ENCODE assay signal across 7 cellular contexts in genomic region chr7:20330176-20330796, GRCh38. TPM values are rescaled to one million over a fixed set of nuclear protein-coding genes. Genes with fewer than 3 reads are reported as not detected.
DNase-seq lines count a peak whose midpoint lies in the region; FAIRE-seq and TF ChIP-seq lines count a peak whose summit lies in the region.

No MANE protein-coding gene starts in this region.

- H3K4me1 ChIP-seq in kidney (ENCODE audit: control insufficient read depth in 1 of 2, insufficient read depth in 1 of 2, low read depth in 1 of 2, low read length in 2 of 2) (peaks cover 0 to 2% of the 10 kb centered on the region in 2 donors), spleen (peaks cover 0 to 33% (median 24%) of the 10 kb centered on the region in 6 donors)

- TF ChIP-seq CTCF in GM12865 (IDR thresholded peaks at IDR 0.05; ENCODE audit: insufficient read depth, low read depth, low read length, missing control alignments) (no peak), kidney (IDR thresholded peaks at IDR 0.05; ENCODE audit: borderline replicate concordance, extremely low read depth, insufficient read depth) (no peak), spleen (IDR thresholded peaks at IDR 0.05 in 8 of 11, conservative IDR thresholded peaks at IDR 0.05 in 3 of 11) (no peak)

- H3K4me3 ChIP-seq in GM12865 (ENCODE audit: low read depth, low read length) (peak overlapping the region; percentile 60), kidney (ENCODE audit: low read length in 2 of 2) (peak overlapping the region; percentile 87 to 88), spleen (peak overlapping the region; percentile 32 to 78 (median 54))

- FAIRE-seq in kidney (lab: Jason Lieb, UNC) = no peak

- 0 to 1% (median 0%) methylated on average over 41 to 42 of the region's 42 CpGs for WGBS in spleen, 5 donors

- peaks cover 0 to 74% (median 32%) of the 10 kb centered on the region in 7 donors for H3K27me3 ChIP-seq in spleen (replicated peaks in 1 of 7)

- intact Hi-C loops in kidney (cut with DNase I) = no loop called here
- intact Hi-C loops in spleen (cut with DNase I; ENCODE audit: low total_unique reads) = no loop called here

- H3K9me3 ChIP-seq in kidney (ENCODE audit: control insufficient read depth in 1 of 2, low read length in 2 of 2) = no peaks in the 10 kb centered on the region
- no peaks in the 10 kb centered on the region for H3K9me3 ChIP-seq in spleen

- DNase-seq in GM12865 (ENCODE audit: low read depth) = peak; percentile 87
- peak; percentile 93 for DNase-seq in GOT3 (lab: John Stamatoyannopoulos, UW)
- peak; percentile 91 for DNase-seq in LHCN-M2 (ENCODE audit: low read depth)
- peak; percentile 31 to 64 for DNase-seq in SW 1271 (lab: John Stamatoyannopoulos, UW)
- DNase-seq in caudate nucleus (lab: John Stamatoyannopoulos, UW) = peak; percentile 15 to 96 (median 88)
- peak; percentile 97 for DNase-seq in kidney
- DNase-seq in spleen = peak; percentile 88

- no peak for TF ChIP-seq POLR2A in spleen (IDR thresholded peaks at IDR 0.05)

- H3K27ac ChIP-seq in caudate nucleus (ENCODE audit: low read depth, low read length) (peak overlapping the region; percentile 93), kidney (ENCODE audit: low read depth in 2 of 2, low read length in 2 of 2) (peak overlapping the region; percentile 98 to 99), spleen (peak overlapping the region in 3 of 8 donors; percentile 14 to 22 (median 16))

- no peaks in the 10 kb centered on the region for H3K36me3 ChIP-seq in kidney (ENCODE audit: control insufficient read depth in 1 of 2, insufficient read depth in 2 of 2, low read length in 2 of 2)
- H3K36me3 ChIP-seq in spleen = no peaks in the 10 kb centered on the region

- H3K9ac ChIP-seq in kidney (ENCODE audit: low read length in 2 of 2) = peak overlapping the region; percentile 41 to 99

RNA-seq across cellular contexts. Expression of gene ITGB8, which starts 0.4 kb away (rescaled TPM):
- total RNA-seq in LHCN-M2 (2014; rRNA removed) = 4.6 and 7.2 TPM in 2 replicates
- polyA plus RNA-seq in LHCN-M2 (2012) = 0.75 TPM
- total RNA-seq in kidney = 213 TPM
- polyA plus RNA-seq in kidney (ENCODE audit: insufficient read depth, low read depth, low replicate concordance) = 10.3 TPM
- total RNA-seq in spleen = 1 to 10 TPM in 1 of 7 donors, under 1 TPM in 6; 0.11 to 1.0 (median 0.38) TPM
- polyA plus RNA-seq in spleen = 1 to 10 TPM in 1 of 3 donors, under 1 TPM in 2; 0.11 to 1.1 (median 0.18) TPM

Comparison
In these comparisons a context has a peak if more than half of its experiments do, and no peak if none do; other contexts are left out.
1. RNA of gene ITGB8, which starts 0.4 kb away (total RNA-seq): 213 TPM in kidney (single experiment); 4.6 to 7.2 TPM in LHCN-M2 and 0.11 to 1.0 TPM in spleen; every median in the first group is over 10 times any median in the second.
2. Peak in every context shown above with its lines, with median percentiles within 50 percentile points of each other: DNase-seq and H3K4me3 ChIP-seq.